In the genomic region with DNA sequence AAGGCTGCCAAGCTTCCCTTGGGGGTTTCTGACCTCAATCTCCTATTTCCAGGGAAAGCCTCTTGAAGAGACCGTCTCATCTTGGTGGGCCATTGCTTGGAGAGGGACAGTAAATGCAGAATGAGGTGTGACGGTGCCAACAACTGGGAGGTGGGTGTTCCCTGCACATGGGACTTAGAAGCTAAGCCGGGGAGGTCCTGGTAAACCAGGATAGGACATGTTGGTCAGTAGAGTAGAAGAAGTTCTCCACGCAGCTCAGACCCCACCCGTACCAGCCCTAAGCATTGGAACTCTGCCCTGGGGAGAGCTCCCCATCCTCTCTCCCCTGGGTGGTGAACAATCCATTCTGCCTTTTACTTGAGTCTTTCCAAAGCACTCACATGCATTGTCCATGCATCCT, we compare ENCODE assay signal across 22 cellular contexts.
DNase-seq lines count a peak whose midpoint lies in the region; ATAC-seq, FAIRE-seq and TF ChIP-seq lines count a peak whose summit lies in the region.
"Had no signal": no experiment of that assay in that cellular context is flagged by ENCODE, and none has a peak within 500 bp of the region (broad histone marks: within the 10 kb centered on the region; RNA-seq: fewer than 3 reads in every experiment).

No MANE protein-coding gene starts in this region.

- no peak for ATAC-seq in GM23338
- ATAC-seq in mucosa of descending colon: peak; percentile 32
- ATAC-seq: A549, HCT116 had no signal

- H4K5ac ChIP-seq in H1 (ENCODE audit: insufficient read length, low read depth, low read length): peak overlapping the region; percentile 27

- H2BK120ac ChIP-seq in H1 (replicated peaks; ENCODE audit: low read depth, low read length): peak overlapping the region; percentile 14

- H3K4ac ChIP-seq in H1 (replicated peaks; ENCODE audit: insufficient read length, low read depth, low read length): peak overlapping the region; percentile 0

- no peak overlapping the region for H3K23ac ChIP-seq in H1 (ENCODE audit: insufficient read length)

- TF ChIP-seq CTCF in GM23338 (conservative IDR thresholded peaks at IDR 0.05; ENCODE audit: low read depth in 2 of 2) (no peak), H1 (IDR thresholded peaks at IDR 0.05; ENCODE audit: control extremely low read depth in 1 of 3, insufficient read depth in 1 of 3, low read depth in 1 of 3, low read length in 3 of 3) (no peak), mucosa of descending colon (IDR thresholded peaks at IDR 0.05) (no peak)

- H2BK15ac ChIP-seq in H1 (ENCODE audit: low read length): peak overlapping the region; percentile 84; the same call in 1 of the 2 replicates

- H3K4me1 ChIP-seq in GM23338 (ENCODE audit: insufficient read depth) (peaks cover 39% of the 10 kb centered on the region), H1 (replicated peaks in 1 of 4; ENCODE audit: control insufficient read depth in 3 of 4, insufficient read depth in 4 of 4, low read length in 3 of 4) (peaks cover 16 to 35% (median 25%) of the 10 kb centered on the region in 4 experiments), mucosa of descending colon (ENCODE audit: low read depth) (peaks cover 7% of the 10 kb centered on the region)
- H3K4me1 ChIP-seq: A549, SJCRH30 had no signal

- H3K79me1 ChIP-seq in H1 (ENCODE audit: low read depth, low read length): no peaks in the 10 kb centered on the region; the same call in 1 of the 2 replicates

- no peak for TF ChIP-seq RAD21 in H1 (IDR thresholded peaks at IDR 0.05 in 1 of 2, conservative IDR thresholded peaks at IDR 0.05 in 1 of 2; ENCODE audit: low read depth in 2 of 2, low read length in 2 of 2)

- H4K20me1 ChIP-seq in GM23338 (replicated peaks; ENCODE audit: insufficient read depth) (no peaks in the 10 kb centered on the region), H1 (replicated peaks in 1 of 2; ENCODE audit: control insufficient read depth in 1 of 2, insufficient read depth in 2 of 2, low read length in 2 of 2) (no peaks in the 10 kb centered on the region)

- H3K27me3 ChIP-seq in GM23338 (ENCODE audit: insufficient read depth) (no peaks in the 10 kb centered on the region), H1 (replicated peaks in 1 of 4; ENCODE audit: control insufficient read depth in 3 of 4, extremely low read depth in 1 of 4, insufficient read depth in 3 of 4, low read length in 3 of 4) (no peaks in the 10 kb centered on the region)
- H3K27me3 ChIP-seq: Peyer's patch had no signal

- no peak for TF ChIP-seq POLR2A in H1 (IDR thresholded peaks at IDR 0.05; ENCODE audit: control extremely low read depth in 1 of 2, low read depth in 2 of 2, low read length in 2 of 2)

- no peak overlapping the region for H3K14ac ChIP-seq in H1 (ENCODE audit: insufficient read length)

- peak overlapping the region; percentile 56 for H4K91ac ChIP-seq in H1 (replicated peaks; ENCODE audit: insufficient read length, low read length)

- no peak for FAIRE-seq in H1 (lab: Jason Lieb, UNC)
- FAIRE-seq: A549, GM12891 had no signal

- no peak for TF ChIP-seq EP300 in H1 (IDR thresholded peaks at IDR 0.05; ENCODE audit: borderline replicate concordance in 1 of 2, low read depth in 2 of 2, low read length in 2 of 2)

- peaks cover 15% of the 10 kb centered on the region for H3K36me3 Mint-ChIP-seq in GM23338 (ENCODE audit: low read depth)
- H3K36me3 Mint-ChIP-seq in activated naive CD8-positive, alpha-beta T cell treated with anti-CD3 and anti-CD28 coated beads for 36 hours: no peaks in the 10 kb centered on the region
- H3K36me3 Mint-ChIP-seq: CD4-positive, CD25-positive, alpha-beta regulatory T cell had no signal

- no peaks in the 10 kb centered on the region for H3K23me2 ChIP-seq in H1 (ENCODE audit: low read depth, low read length)

- H3K9me2 ChIP-seq in GM23338 (ENCODE audit: insufficient read depth): no peaks in the 10 kb centered on the region; the same call in 1 of the 2 replicates

- H3F3A ChIP-seq in GM23338 (replicated peaks; ENCODE audit: low read depth): no peaks in the 10 kb centered on the region; the same call in 1 of the 2 replicates

- WGBS in H1 (ENCODE audit: extremely low coverage in 1 of 2, insufficient coverage in 1 of 2, insufficient read length in 1 of 2, insufficient replicate concordance in 2 of 2, low coverage in 1 of 2, low lambda C conversion rate in 2 of 2, missing lambda C conversion rate in 1 of 2), 2 experiments: 94% methylated on average over 5 of the region's 5 CpGs; no CpG with 5 or more reads in 1 of the 2 experiments

- no peak overlapping the region for H2AK5ac ChIP-seq in H1 (ENCODE audit: low read depth, low read length)

- H3K27ac ChIP-seq in GM23338 (ENCODE audit: low read depth) (0 out of 2 replicates have a peak overlapping the region, but pooled peaks have one; percentile 17), H1 (ENCODE audit: low read depth, low read length) (no peak overlapping the region), substantia nigra (ENCODE audit: low read depth, low read length, poor library complexity, severe bottlenecking) (no peak overlapping the region)
- H3K27ac ChIP-seq: A549, HL-60, Peyer's patch, SJCRH30 had no signal

- H3K56ac ChIP-seq in H1 (replicated peaks; ENCODE audit: insufficient read length, low read depth, low read length): no peak overlapping the region

- DNase-seq in GM23338 (ENCODE audit: low spot score): no peak
- no peak for DNase-seq in H1 (ENCODE audit: low read depth in 1 of 2, low spot score in 2 of 2)
- no peak for DNase-seq in mucosa of descending colon
- peak; percentile 15 for DNase-seq in posterior vena cava (ENCODE audit: low spot score)
- no peak for DNase-seq in substantia nigra (lab: John Stamatoyannopoulos, UW)
- no peak for DNase-seq in activated naive CD8-positive, alpha-beta T cell treated with anti-CD3 and anti-CD28 coated beads for 36 hours
- no peak for DNase-seq in DMS53 treated with DMSO at 0.1 percent for 48 hours (lab: John Stamatoyannopoulos, UW; ENCODE audit: unreplicated experiment)
- DNase-seq: CD4-positive, CD25-positive, alpha-beta regulatory T cell; KG1; MV-4-11; NCI-H1105 treated with DMSO at 0.1 percent for 48 hours; NCI-H2029 treated with DMSO at 0.1 percent for 48 hours; NCI-H2171; NCI-H524; NCI-H82; SJCRH30 had no signal

- intact Hi-C loops in mucosa of descending colon (cut with DNase I, micrococcal nuclease) (no loop called here), posterior vena cava (cut with DNase I) (no loop called here)

- H3K27ac Mint-ChIP-seq in GM23338: peak overlapping the region; percentile 65; the same call in 1 of the 2 replicates
- no peak overlapping the region for H3K27ac Mint-ChIP-seq in activated naive CD8-positive, alpha-beta T cell treated with anti-CD3 and anti-CD28 coated beads for 36 hours
- H3K27ac Mint-ChIP-seq: B cell; CD4-positive, CD25-positive, alpha-beta regulatory T cell had no signal

- POLR2A ChIA-PET in H1 (lab: Charles Lee; ENCODE audit: partially characterized antibody): no interaction called here

- H3K79me2 ChIP-seq in GM23338 (replicated peaks; ENCODE audit: insufficient read depth): no peaks in the 10 kb centered on the region
- no peaks in the 10 kb centered on the region for H3K79me2 ChIP-seq in H1 (ENCODE audit: control insufficient read depth in 1 of 2, insufficient read depth in 2 of 2, low read length in 2 of 2)

- H3K4me1 Mint-ChIP-seq in GM23338: peaks cover 51% of the 10 kb centered on the region
- no peaks in the 10 kb centered on the region for H3K4me1 Mint-ChIP-seq in activated naive CD8-positive, alpha-beta T cell treated with anti-CD3 and anti-CD28 coated beads for 36 hours
- H3K4me1 Mint-ChIP-seq: B cell; CD4-positive, CD25-positive, alpha-beta regulatory T cell had no signal

- H3K36me3 ChIP-seq in GM23338 (ENCODE audit: insufficient read depth): no peaks in the 10 kb centered on the region; the same call in 1 of the 2 replicates
- H3K36me3 ChIP-seq in H1 (ENCODE audit: control insufficient read depth in 2 of 4, insufficient read depth in 4 of 4, low read length in 3 of 4): no peaks in the 10 kb centered on the region
- H3K36me3 ChIP-seq in mucosa of descending colon (ENCODE audit: low read depth): no peaks in the 10 kb centered on the region
- H3K36me3 ChIP-seq: Peyer's patch, SJCRH30 had no signal

- H3K4me2 ChIP-seq in GM23338 (peak overlapping the region; percentile 61), H1 (ENCODE audit: insufficient read depth in 1 of 2, low read depth in 2 of 2, low read length in 2 of 2) (peak overlapping the region in 1 of 2 experiments; percentile 55; a peak in 2 of 4 replicates)
- H3K4me2 ChIP-seq: A549 had no signal

- H2AFZ ChIP-seq in GM23338 (no peak overlapping the region), H1 (ENCODE audit: low read length) (no peak overlapping the region)

- no peaks in the 10 kb centered on the region; a peak in 2 of 4 replicates for H3K9me3 ChIP-seq in H1 (ENCODE audit: insufficient read depth in 2 of 2, low read depth in 1 of 2, low read length in 1 of 2)
- H3K9me3 ChIP-seq in mucosa of descending colon: no peaks in the 10 kb centered on the region
- H3K9me3 ChIP-seq: A549, Peyer's patch, SJCRH30 had no signal

- peak overlapping the region; percentile 19; the same call in 1 of the 2 replicates for H2BK5ac ChIP-seq in H1 (ENCODE audit: low read depth, low read length)

- H2BK20ac ChIP-seq in H1 (ENCODE audit: low read length): peak overlapping the region; percentile 92

- H3K18ac ChIP-seq in H1 (ENCODE audit: extremely low read depth, low read length): peak overlapping the region; percentile 41; the same call in 1 of the 2 replicates

- no peak overlapping the region for H3K9ac ChIP-seq in H1 (replicated peaks in 1 of 4; ENCODE audit: extremely low read depth in 1 of 4, low read depth in 3 of 4, low read length in 3 of 4)

- H2BK12ac ChIP-seq in H1 (ENCODE audit: low read depth, low read length): peak overlapping the region; percentile 96

- peaks cover 22% of the 10 kb centered on the region for H3K27me3 Mint-ChIP-seq in GM23338 (ENCODE audit: insufficient read depth, low read depth, poor library complexity)
- peaks cover 46% of the 10 kb centered on the region for H3K27me3 Mint-ChIP-seq in activated naive CD8-positive, alpha-beta T cell treated with anti-CD3 and anti-CD28 coated beads for 36 hours

- CTCF ChIA-PET in H1 (lab: Charles Lee; ENCODE audit: partially characterized antibody): interaction anchor here (0.5 to 1.4 kb wide), 7 partner anchors 9 to 796 kb away, joined by 3 to 5 read pairs (median 3); no protein-coding TSS in a partner anchor

- peaks cover 17% of the 10 kb centered on the region for H3K9me3 Mint-ChIP-seq in GM23338
- H3K9me3 Mint-ChIP-seq in activated naive CD8-positive, alpha-beta T cell treated with anti-CD3 and anti-CD28 coated beads for 36 hours: peaks cover 1% of the 10 kb centered on the region

- no peak overlapping the region for H4K8ac ChIP-seq in H1 (ENCODE audit: extremely low read depth, insufficient read depth, low read length)

- no peak overlapping the region for H3K4me3 Mint-ChIP-seq in GM23338
- no peak overlapping the region for H3K4me3 Mint-ChIP-seq in activated naive CD8-positive, alpha-beta T cell treated with anti-CD3 and anti-CD28 coated beads for 36 hours
- H3K4me3 Mint-ChIP-seq: B cell; CD4-positive, CD25-positive, alpha-beta regulatory T cell had no signal

- H3K4me3 ChIP-seq in GM23338 (peak overlapping the region; percentile 13; the same call in 1 of the 2 replicates), H1 (ENCODE audit: extremely low read depth in 1 of 4, insufficient read depth in 2 of 4, low read depth in 3 of 4, low read length in 4 of 4) (no peak overlapping the region), mucosa of descending colon (no peak overlapping the region)
- H3K4me3 ChIP-seq: A549, Peyer's patch, SJCRH30 had no signal
